Comparison of ENCODE assay signal across 7 cellular contexts in the genomic region with DNA sequence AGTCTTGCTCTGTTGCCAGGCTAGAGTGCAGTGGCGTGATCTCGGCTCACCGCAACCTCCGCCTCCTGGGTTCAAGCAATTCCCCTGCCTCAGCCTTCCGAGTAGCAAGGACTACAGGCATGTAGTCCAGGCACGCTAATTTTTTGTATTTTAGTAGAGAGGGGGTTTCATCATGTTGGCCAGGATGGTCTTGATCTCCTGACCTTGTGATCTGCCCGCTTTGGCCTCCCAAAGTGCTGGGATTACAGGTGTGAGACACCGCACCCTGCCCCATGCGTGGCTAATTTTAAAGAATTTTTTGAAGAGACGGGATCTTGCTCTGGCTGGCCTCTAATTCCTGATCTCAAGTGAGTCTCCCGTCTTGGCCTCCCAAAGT.
A peak's percentile ranks its signal among the peaks of the same experiment; 100 is the strongest.
DNase-seq lines count a peak whose midpoint lies in the region; ATAC-seq, FAIRE-seq and TF ChIP-seq lines count a peak whose summit lies in the region.
"Not testable (repeated sequence)": the region's sequence is repeated elsewhere in the genome, so short reads cannot be mapped to it uniquely, and the experiment has no call there.

No MANE protein-coding gene starts in this region.

- H4K20me1 ChIP-seq in H9 (ENCODE audit: control insufficient read depth, insufficient read depth, insufficient read length); GM12878 (ENCODE audit: control insufficient read depth, insufficient read depth); HepG2 (ENCODE audit: insufficient read depth, low read length): not testable (repeated sequence)

- not testable (repeated sequence) for H2AK5ac ChIP-seq in H9 (ENCODE audit: insufficient read length, low read length)

- POLR2A ChIA-PET in Panc1 (lab: Charles Lee); GM12878 (lab: Charles Lee): not testable (repeated sequence)
- POLR2A ChIA-PET in HepG2 (lab: Yijun Ruan, JAX) = interaction anchor here (1.4 kb wide), 1 partner anchor 24 kb away, joined by 3 read pairs; no protein-coding TSS in a partner anchor

- H4K5ac ChIP-seq in H9 (ENCODE audit: insufficient read length, low read depth, low read length) = not testable (repeated sequence)

- H4K91ac ChIP-seq in H9 (ENCODE audit: insufficient read length, low read depth, low read length) = not testable (repeated sequence)

- TF ChIP-seq CTCF in H9 (conservative IDR thresholded peaks at IDR 0.05); Panc1 (IDR thresholded peaks at IDR 0.05); VCaP (conservative IDR thresholded peaks at IDR 0.05); GM12878 (IDR thresholded peaks at IDR 0.05 in 2 of 3, conservative IDR thresholded peaks at IDR 0.05 in 1 of 3; ENCODE audit: control insufficient read depth in 2 of 3, extremely low read depth in 1 of 3, insufficient read depth in 1 of 3, low read depth in 3 of 3, low read length in 3 of 3); HepG2 (CRISPR knock-in tag; IDR thresholded peaks at IDR 0.05); neural crest cell (conservative IDR thresholded peaks at IDR 0.05): not testable (repeated sequence)

- BruUV-seq in Panc1 (replicated peaks; lab: Mats Ljungman, UMichigan); GM12878 (replicated peaks; lab: Mats Ljungman, UMichigan); HepG2 (replicated peaks; lab: Mats Ljungman, UMichigan): not testable (repeated sequence)

- not testable (repeated sequence) for H3T11ph ChIP-seq in H9 (ENCODE audit: low read length)

- H2AFZ ChIP-seq in H9 (ENCODE audit: low read length); GM12878 (ENCODE audit: control insufficient read depth, low read depth, low read length); HepG2 (ENCODE audit: low read length): not testable (repeated sequence)

- H3K79me2 ChIP-seq in H9 (ENCODE audit: insufficient read depth, low read length); GM12878 (ENCODE audit: control insufficient read depth, insufficient read depth, low read length); HepG2 (ENCODE audit: insufficient read depth, low read length): not testable (repeated sequence)

- H3K4me1 Mint-ChIP-seq in H9 (peaks cover 28 to 29% of the 10 kb centered on the region in 2 experiments), neural crest cell (peaks cover 31% of the 10 kb centered on the region)
- H3K4me1 Mint-ChIP-seq in stimulated activated naive B cell treated with anti-CD40 and anti-IgM and Interleukin-4, amounts not matched to agents 10 μg/mL and 1 μg/mL and 100 μg/mL, for 72 hours = peaks cover 10 to 13% of the 10 kb centered on the region in 2 donors

- not testable (repeated sequence) for H2BK120ac ChIP-seq in H9 (ENCODE audit: low read depth, low read length, poor library complexity, severe bottlenecking)

- H3K27ac ChIP-seq in H9 (ENCODE audit: insufficient read length, low read depth, low read length); GM12878 (ENCODE audit: control insufficient read depth, insufficient read depth): not testable (repeated sequence)
- peak overlapping the region; percentile 100 for H3K27ac ChIP-seq in Panc1 (ENCODE audit: low read length)
- peak overlapping the region; percentile 85 for H3K27ac ChIP-seq in VCaP
- H3K27ac ChIP-seq in HepG2 (ENCODE audit: extremely low read length, insufficient read depth, low read length) = peak overlapping the region; percentile 89

- not testable (repeated sequence) for H3K79me1 ChIP-seq in H9 (ENCODE audit: insufficient read depth, low read depth, low read length, poor library complexity, severe bottlenecking)

- H2BK5ac ChIP-seq in H9 (ENCODE audit: insufficient read length, low read length) = not testable (repeated sequence)

- not testable (repeated sequence) for H3K23me2 ChIP-seq in H9 (ENCODE audit: insufficient read length, low read depth, low read length, poor library complexity, severe bottlenecking)

- not testable (repeated sequence) for H3K18ac ChIP-seq in H9 (ENCODE audit: insufficient read length, low read depth, low read length)

- not testable (repeated sequence) for TF ChIP-seq EP300 in GM12878 (IDR thresholded peaks at IDR 0.05; ENCODE audit: borderline replicate concordance in 1 of 2, control insufficient read depth in 1 of 2, low read depth in 2 of 2, low read length in 2 of 2); HepG2 (IDR thresholded peaks at IDR 0.05; ENCODE audit: low read depth in 2 of 2, low read length in 2 of 2); HepG2 (CRISPR knock-in tag; IDR thresholded peaks at IDR 0.05; ENCODE audit: borderline replicate concordance)

- not testable (repeated sequence) for H4K8ac ChIP-seq in H9 (replicated peaks; ENCODE audit: insufficient read length, low read depth, low read length)

- in situ Hi-C loops in Panc1 (cut with HindIII; ENCODE audit: low pct_unique_long_range_greater_than_20kb, low sequenced_read_pairs); GM12878 (cut with MboI); HepG2 (cut with HindIII; ENCODE audit: extremely low pct_ligation_motif_present, low pct_unique_long_range_greater_than_20kb): not testable (repeated sequence)

- FAIRE-seq in GM12878 (lab: Jason Lieb, UNC); HepG2 (lab: Jason Lieb, UNC): not testable (repeated sequence)

- not testable (repeated sequence) for H3K9ac ChIP-seq in H9 (ENCODE audit: extremely low read depth, insufficient read length, low read length); GM12878 (ENCODE audit: control insufficient read depth, insufficient read depth, low read length); HepG2 (ENCODE audit: insufficient read depth, low read depth, low read length)

- not testable (repeated sequence) for H3K4me3 Mint-ChIP-seq in H9; neural crest cell; stimulated activated naive B cell treated with anti-CD40 and anti-IgM and Interleukin-4, amounts not matched to agents 10 μg/mL and 1 μg/mL and 100 μg/mL, for 72 hours

- H3K14ac ChIP-seq in H9 (ENCODE audit: insufficient read depth, low read length) = not testable (repeated sequence)

- intact Hi-C loops in Panc1 (cut with micrococcal nuclease; ENCODE audit: unreplicated experiment); GM12878 (cut with micrococcal nuclease; ENCODE audit: unreplicated experiment); HepG2 (cut with micrococcal nuclease; ENCODE audit: unreplicated experiment): not testable (repeated sequence)

- DNase-seq in H9; Panc1 (ENCODE audit: low read depth, low spot score); GM12878 (ENCODE audit: low read depth, low spot score); HepG2 (ENCODE audit: low spot score); neural crest cell (ENCODE audit: low read depth, low spot score); stimulated activated naive B cell treated with anti-CD40 and anti-IgM and Interleukin-4, amounts not matched to agents 10 μg/mL and 1 μg/mL and 100 μg/mL, for 72 hours: not testable (repeated sequence)

- H2BK15ac ChIP-seq in H9 (ENCODE audit: low read depth, low read length) = not testable (repeated sequence)

- SMC1A ChIA-PET in GM12878 (lab: Charles Lee; ENCODE audit: uncharacterized antibody, unreplicated experiment) = not testable (repeated sequence)

- not testable (repeated sequence) for H3K36me3 Mint-ChIP-seq in H9 (ENCODE audit: insufficient read depth in 1 of 3, low read depth in 3 of 3); neural crest cell (ENCODE audit: low read depth); stimulated activated naive B cell treated with anti-CD40 and anti-IgM and Interleukin-4, amounts not matched to agents 10 μg/mL and 1 μg/mL and 100 μg/mL, for 72 hours

- not testable (repeated sequence) for H3K9me3 Mint-ChIP-seq in H9; neural crest cell; stimulated activated naive B cell treated with anti-CD40 and anti-IgM and Interleukin-4, amounts not matched to agents 10 μg/mL and 1 μg/mL and 100 μg/mL, for 72 hours

- H3K9me3 ChIP-seq in H9 (ENCODE audit: control insufficient read depth, low read depth, low read length); Panc1 (ENCODE audit: control insufficient read depth, insufficient read depth, low read depth, low read length); GM12878 (replicated peaks; ENCODE audit: control insufficient read depth, insufficient read depth, low read length); HepG2 (ENCODE audit: low read length): not testable (repeated sequence)

- not testable (repeated sequence) for H3K27me3 Mint-ChIP-seq in H9 (ENCODE audit: low read depth); neural crest cell (ENCODE audit: low read depth); stimulated activated naive B cell treated with anti-CD40 and anti-IgM and Interleukin-4, amounts not matched to agents 10 μg/mL and 1 μg/mL and 100 μg/mL, for 72 hours

- not testable (repeated sequence) for H3K4ac ChIP-seq in H9 (ENCODE audit: low read depth, low read length)

- CTCF ChIA-PET in Panc1 (lab: Charles Lee); GM12878 (lab: Yijun Ruan, JAX); HepG2 (lab: Yijun Ruan, JAX; ENCODE audit: low intra/inter-chr PET ratio, low total read pairs): not testable (repeated sequence)

- not testable (repeated sequence) for H3K27me3 ChIP-seq in H9 (ENCODE audit: insufficient read depth, low read length); Panc1 (ENCODE audit: control insufficient read depth, insufficient read depth, low read length); GM12878 (replicated peaks in 1 of 2; ENCODE audit: control insufficient read depth in 2 of 2, insufficient read depth in 2 of 2, low read length in 1 of 2); HepG2 (ENCODE audit: control insufficient read depth in 1 of 2, insufficient read depth in 2 of 2, low read length in 2 of 2)

- not testable (repeated sequence) for ATAC-seq in Panc1; GM12878; HepG2; stimulated activated naive B cell treated with anti-CD40 and anti-IgM and Interleukin-4, amounts not matched to agents 10 μg/mL and 1 μg/mL and 100 μg/mL, for 72 hours (replicated peaks)

- not testable (repeated sequence) for TF ChIP-seq RAD21 in GM12878 (IDR thresholded peaks at IDR 0.05; ENCODE audit: insufficient read depth, low read depth, low read length); HepG2 (CRISPR knock-in tag; IDR thresholded peaks at IDR 0.05)

- not testable (repeated sequence) for H2BK12ac ChIP-seq in H9 (ENCODE audit: insufficient read length, low read depth, low read length)

- H3K23ac ChIP-seq in H9 (ENCODE audit: insufficient read length, low read depth, low read length) = not testable (repeated sequence)

- whole genome bisulfite sequencing in H9 (ENCODE audit: extremely low coverage, insufficient read length, low lambda C conversion rate) = no CpG with 5 or more reads among the region's 11 CpGs
- WGBS in GM12878 (ENCODE audit: insufficient coverage, insufficient replicate concordance, low lambda C conversion rate, missing lambda C conversion rate) = 96% methylated on average over 11 of the region's 11 CpGs
- 95% methylated on average over 11 of the region's 11 CpGs for WGBS in HepG2 (ENCODE audit: low lambda C conversion rate)

- H3K56ac ChIP-seq in H9 (ENCODE audit: insufficient read length, low read depth, low read length) = not testable (repeated sequence)

- not testable (repeated sequence) for H3K4me3 ChIP-seq in Panc1 (ENCODE audit: low read depth in 2 of 2, low read length in 2 of 2); GM12878; HepG2 (replicated peaks in 1 of 3; ENCODE audit: insufficient read depth in 1 of 3, low read depth in 2 of 3, low read length in 3 of 3)

- peak overlapping the region; percentile 67 to 92 (median 77); a peak in 3 of 7 replicates for H3K27ac Mint-ChIP-seq in H9
- peak overlapping the region; percentile 32 for H3K27ac Mint-ChIP-seq in neural crest cell (ENCODE audit: unreplicated experiment)
- H3K27ac Mint-ChIP-seq in stimulated activated naive B cell treated with anti-CD40 and anti-IgM and Interleukin-4, amounts not matched to agents 10 μg/mL and 1 μg/mL and 100 μg/mL, for 72 hours = peak overlapping the region; percentile 25

- H3K4me2 ChIP-seq in H9 (ENCODE audit: insufficient read depth, insufficient read length, low read length); GM12878 (ENCODE audit: control insufficient read depth, insufficient read depth); HepG2 (ENCODE audit: low read depth, low read length): not testable (repeated sequence)

- not testable (repeated sequence) for H3K36me3 ChIP-seq in Panc1 (ENCODE audit: control insufficient read depth, insufficient read depth, low read length); GM12878 (ENCODE audit: control insufficient read depth in 2 of 2, insufficient read depth in 2 of 2, low read length in 1 of 2); HepG2 (replicated peaks in 1 of 2; ENCODE audit: control insufficient read depth in 1 of 2, insufficient read depth in 2 of 2, low read length in 2 of 2)

- RAD21 ChIA-PET in GM12878 (lab: Charles Lee; ENCODE audit: unreplicated experiment) = not testable (repeated sequence)

- H2BK20ac ChIP-seq in H9 (ENCODE audit: low read depth, low read length, poor library complexity, severe bottlenecking) = not testable (repeated sequence)

- not testable (repeated sequence) for TF ChIP-seq POLR2A in GM12878 (IDR thresholded peaks at IDR 0.05; ENCODE audit: low read depth, low read length); HepG2 (IDR thresholded peaks at IDR 0.05; ENCODE audit: insufficient read depth in 1 of 2, low read depth in 2 of 2, low read length in 2 of 2)

- not testable (repeated sequence) for H3K4me1 ChIP-seq in H9 (ENCODE audit: insufficient read depth, low read length); GM12878 (ENCODE audit: control insufficient read depth, insufficient read depth, low read length)
- H3K4me1 ChIP-seq in Panc1 (ENCODE audit: control insufficient read depth, insufficient read depth, low read length) (peaks cover 23% of the 10 kb centered on the region), HepG2 (ENCODE audit: insufficient read depth, low read length) (peaks cover 67% of the 10 kb centered on the region)

Comparison
In these comparisons a context has a peak if more than half of its experiments do, and no peak if none do; other contexts are left out.
1. H3K27ac Mint-ChIP-seq: peak in every context shown above with its lines; median percentile 77 in H9; 32 in neural crest cell; 25 in stimulated activated naive B cell treated with anti-CD40 and anti-IgM and Interleukin-4, amounts not matched to agents 10 μg/mL and 1 μg/mL and 100 μg/mL, for 72 hours.